Comparison of ENCODE assay signal across 8 cellular contexts in the genomic region with DNA sequence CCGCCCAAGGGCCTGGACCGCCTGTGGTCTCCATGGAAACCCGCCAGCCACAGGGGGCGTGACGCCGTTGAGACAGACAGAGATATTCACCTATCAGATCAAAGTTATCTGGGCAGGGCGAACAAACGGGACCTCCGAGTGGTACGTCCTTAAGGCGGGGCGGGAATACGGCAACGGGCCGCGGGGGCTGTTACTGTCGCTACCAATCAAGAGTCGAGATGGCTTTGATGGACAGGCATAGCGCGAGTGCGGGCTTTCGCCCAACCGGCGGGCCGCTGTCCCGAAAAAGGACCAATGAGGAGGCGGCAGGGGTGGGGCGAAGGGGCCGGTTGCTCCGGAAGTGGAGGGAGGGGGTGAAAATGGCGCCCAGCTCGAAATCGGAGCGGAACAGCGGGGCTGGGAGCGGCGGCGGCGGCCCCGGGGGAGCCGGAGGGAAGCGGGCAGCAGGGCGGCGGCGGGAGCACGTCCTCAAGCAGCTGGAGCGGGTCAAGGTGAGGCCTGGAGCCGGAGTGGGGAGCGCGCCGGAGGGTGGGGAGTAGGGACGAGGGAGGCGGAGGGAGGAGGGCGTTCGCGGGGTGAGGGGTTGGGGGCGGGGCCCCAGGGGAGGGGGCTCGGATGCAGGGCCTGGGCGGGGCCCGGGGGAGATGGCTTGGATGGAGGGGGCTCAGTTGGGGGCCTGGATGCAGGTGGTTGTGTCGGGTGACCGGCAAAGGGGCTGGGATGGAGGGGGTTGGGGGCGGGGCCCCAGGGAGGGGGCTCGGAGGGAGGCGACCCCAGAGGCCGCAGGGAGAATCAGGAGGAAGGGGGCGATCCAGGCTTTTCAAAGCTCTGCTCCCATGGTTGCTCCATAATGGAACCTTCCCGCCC. TPM values are rescaled to one million over a fixed set of nuclear protein-coding genes. Genes with fewer than 3 reads are reported as not detected.
DNase-seq lines count a peak whose midpoint lies in the region; ATAC-seq and TF ChIP-seq lines count a peak whose summit lies in the region.

A gene with protein sequence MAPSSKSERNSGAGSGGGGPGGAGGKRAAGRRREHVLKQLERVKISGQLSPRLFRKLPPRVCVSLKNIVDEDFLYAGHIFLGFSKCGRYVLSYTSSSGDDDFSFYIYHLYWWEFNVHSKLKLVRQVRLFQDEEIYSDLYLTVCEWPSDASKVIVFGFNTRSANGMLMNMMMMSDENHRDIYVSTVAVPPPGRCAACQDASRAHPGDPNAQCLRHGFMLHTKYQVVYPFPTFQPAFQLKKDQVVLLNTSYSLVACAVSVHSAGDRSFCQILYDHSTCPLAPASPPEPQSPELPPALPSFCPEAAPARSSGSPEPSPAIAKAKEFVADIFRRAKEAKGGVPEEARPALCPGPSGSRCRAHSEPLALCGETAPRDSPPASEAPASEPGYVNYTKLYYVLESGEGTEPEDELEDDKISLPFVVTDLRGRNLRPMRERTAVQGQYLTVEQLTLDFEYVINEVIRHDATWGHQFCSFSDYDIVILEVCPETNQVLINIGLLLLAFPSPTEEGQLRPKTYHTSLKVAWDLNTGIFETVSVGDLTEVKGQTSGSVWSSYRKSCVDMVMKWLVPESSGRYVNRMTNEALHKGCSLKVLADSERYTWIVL (plus strand): TSS at position 356 of the 867 bp plus-strand sequence. CDS start 4 bp downstream, at position 360.

- peak; percentile 100 for DNase-seq in ELF-1 (ENCODE audit: low read depth, low spot score)
- no peak for DNase-seq in H7
- DNase-seq in M059J (ENCODE audit: low read depth) = peak; percentile 99
- DNase-seq in SHP77 (lab: John Stamatoyannopoulos, UW) = peak; percentile 99
- peak; percentile 98 for DNase-seq in activated effector memory CD4-positive, alpha-beta T cell treated with Interleukin-2 at 50 U/mL for 16 hours
- peak; percentile 99 for DNase-seq in fibroblast of peridontal ligament (ENCODE audit: extremely low read depth)
- peak; percentile 98 for DNase-seq in natural killer cell
- DNase-seq in stimulated activated naive CD4-positive, alpha-beta T cell treated with Interleukin-2 at 50 U/mL for 16 hours (lab: John Stamatoyannopoulos, UW) = peak; percentile 99

- peak within 1 kb of the TSS; percentile 98 for H3K4me3 Mint-ChIP-seq in natural killer cell

- H3K27me3 Mint-ChIP-seq in natural killer cell (ENCODE audit: low read depth in 2 of 2) = no peaks in the 10 kb centered on the region

- no peaks in the 10 kb centered on the region for H3K9me3 Mint-ChIP-seq in natural killer cell

- intact Hi-C loops in natural killer cell (cut with micrococcal nuclease) = loop anchor here (1.0 to 10.0 kb wide), 5 partner anchors 34 to 80 kb away; a partner anchor contains a TSS

- H3K36me3 ChIP-seq in H7 (replicated peaks; ENCODE audit: control insufficient read depth, insufficient read depth, low read length) = peaks cover 20% of the 10 kb centered on the region

- ATAC-seq in natural killer cell = peak; percentile 94 to 99 (median 95)

- H3K36me3 Mint-ChIP-seq in natural killer cell = no peaks in the 10 kb centered on the region

- peak within 1 kb of the TSS; percentile 95 to 97 for H3K27ac Mint-ChIP-seq in natural killer cell

- TF ChIP-seq CTCF in natural killer cell (IDR thresholded peaks at IDR 0.05) = no peak

- H3K27me3 ChIP-seq in H7 (ENCODE audit: control insufficient read depth, insufficient read depth, low read length) = no peaks in the 10 kb centered on the region

- H3K4me1 Mint-ChIP-seq in natural killer cell = peaks cover 7 to 27% of the 10 kb centered on the region in 2 donors

- H3K4me3 ChIP-seq in H7 (ENCODE audit: insufficient read depth, low read depth, low read length) = peak within 1 kb of the TSS; percentile 63

RNA-seq across cellular contexts. Expression of the gene that starts here (rescaled TPM):
- total RNA-seq in H7 (2014; rRNA removed; shearing (Covaris generic)) = 73.3 and 92.9 TPM in 2 replicates
- 14.5 and 20.9 TPM in 2 replicates for total RNA-seq in M059J (2014; rRNA removed; shearing (Covaris generic))
- total RNA-seq in natural killer cell = 100 to 1,000 TPM; 121 to 149 (median 124) TPM
